Comparison of ENCODE assay signal across 16 cellular contexts in genomic region chr3:47434849-47435248, GRCh38.
"Had no signal": no experiment of that assay in that cellular context is flagged by ENCODE, and none has a peak within 500 bp of the region (broad histone marks: within the 10 kb centered on the region; RNA-seq: fewer than 3 reads in every experiment).

No MANE protein-coding gene starts in this region.

- H3K27me3 Mint-ChIP-seq: activated CD4-positive, alpha-beta T cell treated with anti-CD3 and anti-CD28 coated beads for 36 hours; activated naive CD8-positive, alpha-beta T cell treated with anti-CD3 and anti-CD28 coated beads, Interleukin-2, amount 50 U/mL, for 24 hours; naive thymus-derived CD4-positive, alpha-beta T cell; stimulated activated naive CD8-positive, alpha-beta T cell treated with anti-CD3 and anti-CD28 coated beads, Interleukin-15, Interleukin-2, amounts not matched to agents 100 ng/mL and 50 ng/mL, for 24 hours; T-cell had no signal

- H3K9me3 Mint-ChIP-seq: activated naive CD8-positive, alpha-beta T cell treated with anti-CD3 and anti-CD28 coated beads, Interleukin-2, amount 50 U/mL, for 24 hours; stimulated activated naive CD8-positive, alpha-beta T cell treated with anti-CD3 and anti-CD28 coated beads, Interleukin-15, Interleukin-2, amounts not matched to agents 100 ng/mL and 50 ng/mL, for 24 hours; T-cell; WTC11 had no signal

- ATAC-seq: activated CD4-positive, alpha-beta T cell treated with anti-CD3 and anti-CD28 coated beads for 36 hours; activated naive CD8-positive, alpha-beta T cell treated with anti-CD3 and anti-CD28 coated beads, Interleukin-2, amount 50 U/mL, for 24 hours; esophagus mucosa; left cardiac atrium; naive thymus-derived CD4-positive, alpha-beta T cell; pancreas; T-cell; WTC11 had no signal

- H3K27ac Mint-ChIP-seq: activated CD4-positive, alpha-beta T cell treated with anti-CD3 and anti-CD28 coated beads for 36 hours; activated naive CD8-positive, alpha-beta T cell treated with anti-CD3 and anti-CD28 coated beads, Interleukin-2, amount 50 U/mL, for 24 hours; stimulated activated naive CD8-positive, alpha-beta T cell treated with anti-CD3 and anti-CD28 coated beads, Interleukin-15, Interleukin-2, amounts not matched to agents 100 ng/mL and 50 ng/mL, for 24 hours; T-cell had no signal

- H3K4me3 Mint-ChIP-seq: activated CD4-positive, alpha-beta T cell treated with anti-CD3 and anti-CD28 coated beads for 36 hours; activated naive CD8-positive, alpha-beta T cell treated with anti-CD3 and anti-CD28 coated beads, Interleukin-2, amount 50 U/mL, for 24 hours; naive thymus-derived CD4-positive, alpha-beta T cell; stimulated activated naive CD8-positive, alpha-beta T cell treated with anti-CD3 and anti-CD28 coated beads, Interleukin-15, Interleukin-2, amounts not matched to agents 100 ng/mL and 50 ng/mL, for 24 hours; T-cell; WTC11 had no signal

- DNase-seq: activated CD4-positive, alpha-beta T cell treated with anti-CD3 and anti-CD28 coated beads for 36 hours; activated CD4-positive, alpha-beta T cell treated with anti-CD3 and anti-CD28 coated beads, Interleukin-2, amount 50 U/mL, for 48 hours; activated naive CD4-positive, alpha-beta T cell; activated naive CD8-positive, alpha-beta T cell treated with anti-CD3 and anti-CD28 coated beads, Interleukin-2, amount 50 U/mL, for 24 hours; anterior cingulate cortex; brain microvascular endothelial cell; cortex of kidney; effector CD4-positive, alpha-beta T cell; left cardiac atrium; naive thymus-derived CD4-positive, alpha-beta T cell; SK-N-SH; T-cell had no signal
